16 cellular contexts compared by ENCODE assay signal in the genomic region with DNA sequence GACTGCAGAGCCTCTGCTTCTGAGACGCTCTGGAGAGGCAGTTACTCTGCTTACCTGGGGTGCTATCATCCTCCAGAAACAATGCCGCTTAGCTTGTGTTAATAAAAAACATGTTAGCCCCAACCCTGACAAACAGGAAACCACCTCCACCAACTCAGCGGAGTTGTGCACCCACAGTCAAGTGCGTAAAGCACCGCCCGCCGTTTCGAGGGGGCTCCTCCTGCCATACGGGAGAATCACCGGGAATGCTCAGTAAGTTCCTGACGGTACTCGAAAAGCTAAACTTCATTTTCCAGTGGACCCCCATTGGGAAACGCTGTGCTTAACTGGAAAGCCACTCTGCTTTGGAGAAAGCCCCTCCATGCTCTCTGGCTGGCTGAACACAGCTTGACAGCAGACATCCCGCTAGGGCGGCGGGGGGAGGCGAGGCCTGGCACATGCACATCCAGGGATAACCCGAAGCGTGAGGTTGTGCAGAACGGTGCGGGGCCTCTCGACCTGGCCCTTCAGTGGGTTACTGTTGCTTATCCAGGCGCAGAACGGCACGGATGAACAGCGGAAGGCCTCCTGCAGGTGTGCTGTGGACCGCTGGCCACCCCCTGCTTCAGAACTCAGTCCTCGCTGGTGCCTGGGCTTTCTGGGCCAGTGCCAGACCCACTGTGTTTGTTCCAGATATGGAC. TPM values are rescaled to one million over a fixed set of nuclear protein-coding genes. Genes with fewer than 3 reads are reported as not detected.
DNase-seq lines count a peak whose midpoint lies in the region; ATAC-seq and TF ChIP-seq lines count a peak whose summit lies in the region.
"Had no signal": no experiment of that assay in that cellular context is flagged by ENCODE, and none has a peak within 500 bp of the region (broad histone marks: within the 10 kb centered on the region; RNA-seq: fewer than 3 reads in every experiment).

No MANE protein-coding gene starts in this region.

- intact Hi-C loops in testis (cut with DNase I; ENCODE audit: low total_unique reads): no loop called here

- TF ChIP-seq CTCF in Peyer's patch (IDR thresholded peaks at IDR 0.05): no peak
- TF ChIP-seq CTCF in testis (IDR thresholded peaks at IDR 0.05): no peak

- H3K9me3 ChIP-seq in Peyer's patch (no peaks in the 10 kb centered on the region), testis (no peaks in the 10 kb centered on the region)
- H3K9me3 ChIP-seq: uterus had no signal

- peaks cover 34% of the 10 kb centered on the region for H3K4me1 Mint-ChIP-seq in activated naive CD8-positive, alpha-beta T cell (ENCODE audit: low read depth)
- peaks cover 33% of the 10 kb centered on the region for H3K4me1 Mint-ChIP-seq in activated naive CD8-positive, alpha-beta T cell treated with anti-CD3 and anti-CD28 coated beads for 36 hours
- peaks cover 24 to 31% of the 10 kb centered on the region in 2 donors for H3K4me1 Mint-ChIP-seq in effector memory CD8-positive, alpha-beta T cell (ENCODE audit: low read depth in 2 of 2)

- peak; percentile 84 for ATAC-seq in effector memory CD8-positive, alpha-beta T cell (replicated peaks)
- no peak for ATAC-seq in GM18873 (IDR thresholded peaks at IDR 0.05; ENCODE audit: low FRiP score, unreplicated experiment)

- WGBS in testis, 2 donors: 93 to 95% methylated on average over 18 to 28 of the region's 28 CpGs

- H3K4me1 ChIP-seq in Peyer's patch (peaks cover 0 to 48% (median under 1%) of the 10 kb centered on the region in 4 donors), testis (peaks cover 47% of the 10 kb centered on the region)

- H3K27me3 ChIP-seq in Peyer's patch: no peaks in the 10 kb centered on the region
- H3K27me3 ChIP-seq in testis: no peaks in the 10 kb centered on the region
- H3K27me3 ChIP-seq: uterus had no signal

- H3K27ac ChIP-seq in Peyer's patch (no peak overlapping the region), testis (no peak overlapping the region)
- H3K27ac ChIP-seq: GM23248, uterus had no signal

- H3K36me3 ChIP-seq in Peyer's patch: peaks cover 0 to 30% (median 0%) of the 10 kb centered on the region in 3 donors
- H3K36me3 ChIP-seq in testis (ENCODE audit: low read depth, missing control alignments): no peaks in the 10 kb centered on the region
- H3K36me3 ChIP-seq: uterus had no signal

- peak overlapping the region; percentile 10 for H3K27ac Mint-ChIP-seq in activated naive CD8-positive, alpha-beta T cell
- no peak overlapping the region for H3K27ac Mint-ChIP-seq in activated naive CD8-positive, alpha-beta T cell treated with anti-CD3 and anti-CD28 coated beads for 36 hours
- H3K27ac Mint-ChIP-seq in effector memory CD8-positive, alpha-beta T cell: no peak overlapping the region
- H3K27ac Mint-ChIP-seq: dendritic cell treated with granulocyte-macrophage colony-stimulating factor and Interleukin-4, amounts not matched to agents 40 ng/mL and 50 ng/mL, for 4 days; mesothelial cell of epicardium; progenitor cell of endocrine pancreas had no signal

- H3K4me3 ChIP-seq in Peyer's patch (no peak overlapping the region), testis (no peak overlapping the region)
- H3K4me3 ChIP-seq: GM23248, uterus had no signal

- H3K36me3 Mint-ChIP-seq in activated naive CD8-positive, alpha-beta T cell: no peaks in the 10 kb centered on the region
- no peaks in the 10 kb centered on the region for H3K36me3 Mint-ChIP-seq in activated naive CD8-positive, alpha-beta T cell treated with anti-CD3 and anti-CD28 coated beads for 36 hours
- no peaks in the 10 kb centered on the region for H3K36me3 Mint-ChIP-seq in effector memory CD8-positive, alpha-beta T cell (ENCODE audit: insufficient read depth)
- H3K36me3 Mint-ChIP-seq: mesothelial cell of epicardium had no signal

- H3K9me3 Mint-ChIP-seq in activated naive CD8-positive, alpha-beta T cell (ENCODE audit: low read depth): no peaks in the 10 kb centered on the region
- peaks cover 5% of the 10 kb centered on the region for H3K9me3 Mint-ChIP-seq in activated naive CD8-positive, alpha-beta T cell treated with anti-CD3 and anti-CD28 coated beads for 36 hours
- H3K9me3 Mint-ChIP-seq in effector memory CD8-positive, alpha-beta T cell: peaks cover 0 to 5% of the 10 kb centered on the region in 2 donors
- H3K9me3 Mint-ChIP-seq: dendritic cell treated with granulocyte-macrophage colony-stimulating factor and Interleukin-4, amounts not matched to agents 40 ng/mL and 50 ng/mL, for 4 days; mesothelial cell of epicardium had no signal

- no peak for DNase-seq in activated naive CD8-positive, alpha-beta T cell treated with anti-CD3 and anti-CD28 coated beads for 36 hours
- DNase-seq in Peyer's patch (peak in 2 of 3 donors; percentile 45 to 46), testis (peak; percentile 27), hepatic stellate cell (ENCODE audit: low spot score) (no peak), hypothalamus (lab: John Stamatoyannopoulos, UW) (no peak)
- peak; percentile 24 to 40 (median 31) for DNase-seq in effector memory CD8-positive, alpha-beta T cell
- DNase-seq: activated CD4-positive, alpha-beta T cell treated with anti-CD3 and anti-CD28 coated beads for 48 hours; amygdala; GM23248; stimulated activated CD8-positive, alpha-beta memory T cell treated with anti-CD3 and anti-CD28 coated beads, Interleukin-4, amount 100 ng/mL, for 48 hours had no signal

- H3K27me3 Mint-ChIP-seq in activated naive CD8-positive, alpha-beta T cell: peaks cover 3% of the 10 kb centered on the region
- H3K27me3 Mint-ChIP-seq in activated naive CD8-positive, alpha-beta T cell treated with anti-CD3 and anti-CD28 coated beads for 36 hours: peaks cover 11% of the 10 kb centered on the region
- H3K27me3 Mint-ChIP-seq in effector memory CD8-positive, alpha-beta T cell: no peaks in the 10 kb centered on the region
- H3K27me3 Mint-ChIP-seq: progenitor cell of endocrine pancreas had no signal

- peak overlapping the region; percentile 59 for H3K4me3 Mint-ChIP-seq in activated naive CD8-positive, alpha-beta T cell
- H3K4me3 Mint-ChIP-seq in activated naive CD8-positive, alpha-beta T cell treated with anti-CD3 and anti-CD28 coated beads for 36 hours: no peak overlapping the region
- H3K4me3 Mint-ChIP-seq in effector memory CD8-positive, alpha-beta T cell: peak overlapping the region; percentile 68 to 76
- H3K4me3 Mint-ChIP-seq: dendritic cell treated with granulocyte-macrophage colony-stimulating factor and Interleukin-4, amounts not matched to agents 40 ng/mL and 50 ng/mL, for 4 days; mesothelial cell of epicardium had no signal

- TF ChIP-seq POLR2A in Peyer's patch (IDR thresholded peaks at IDR 0.05): no peak
- TF ChIP-seq POLR2A in testis (IDR thresholded peaks at IDR 0.05): no peak

RNA-seq across cellular contexts. Expression of a gene that starts 17.1 kb away (rescaled TPM):
- total RNA-seq in activated naive CD8-positive, alpha-beta T cell treated with anti-CD3 and anti-CD28 coated beads for 36 hours: under 1 TPM; 0.16 to 0.27 TPM
- total RNA-seq in Peyer's patch (100 to 1,000 TPM; 132 to 226 (median 154) TPM), testis (100 to 1,000 TPM; 416 to 575 TPM)
- polyA plus RNA-seq in testis (ENCODE audit: insufficient read depth, low read depth, low replicate concordance): 193 TPM

Comparison
In these comparisons a context has a peak if more than half of its experiments do, and no peak if none do; other contexts are left out.
1. DNase-seq: peak in Peyer's patch (2 of 3), effector memory CD8-positive, alpha-beta T cell (3 of 3) and testis (single experiment); none in activated naive CD8-positive, alpha-beta T cell treated with anti-CD3 and anti-CD28 coated beads for 36 hours (single experiment), hepatic stellate cell (single experiment) and hypothalamus (0 of 51).
2. RNA of a gene that starts 17.1 kb away (total RNA-seq): 416 to 575 TPM in testis and 132 to 226 TPM in Peyer's patch; 0.16 to 0.27 TPM in activated naive CD8-positive, alpha-beta T cell treated with anti-CD3 and anti-CD28 coated beads for 36 hours; every median in the first group is over 100 times any median in the second.